In genomic region chr1:155131285-155131684, GRCh38 we compare ENCODE assay signal across 13 cellular contexts. TPM values are rescaled to one million over a fixed set of nuclear protein-coding genes. Genes with fewer than 3 reads are reported as not detected.
DNase-seq lines count a peak whose midpoint lies in the region; ATAC-seq and TF ChIP-seq lines count a peak whose summit lies in the region.
"Had no signal": no experiment of that assay in that cellular context is flagged by ENCODE, and none has a peak within 500 bp of the region (broad histone marks: within the 10 kb centered on the region; RNA-seq: fewer than 3 reads in every experiment).

No MANE protein-coding gene starts in this region.

- no peak for TF ChIP-seq CTCF in HCT116 (IDR thresholded peaks at IDR 0.05 in 2 of 3, conservative IDR thresholded peaks at IDR 0.05 in 1 of 3; ENCODE audit: borderline replicate concordance in 1 of 3, insufficient read depth in 1 of 3, low read depth in 2 of 3, low read length in 2 of 3)
- no peak for TF ChIP-seq CTCF in endothelial cell (IDR thresholded peaks at IDR 0.05; ENCODE audit: unreplicated experiment)
- TF ChIP-seq CTCF in right lobe of liver (IDR thresholded peaks at IDR 0.05) = no peak
- TF ChIP-seq CTCF in gastrocnemius medialis (IDR thresholded peaks at IDR 0.05 in 4 of 5, conservative IDR thresholded peaks at IDR 0.05 in 1 of 5) = no peak

- H3K36me3 ChIP-seq in HCT116 (ENCODE audit: control insufficient read depth in 1 of 2, insufficient read depth in 2 of 2, low read length in 2 of 2) (peaks cover 13 to 33% of the 10 kb centered on the region in 2 experiments; a peak in 3 of 4 replicates), right lobe of liver (peaks cover 0 to 54% (median 31%) of the 10 kb centered on the region in 4 donors), gastrocnemius medialis (peaks cover 0 to 12% of the 10 kb centered on the region in 2 donors)

- intact Hi-C loops in HCT116 (cut with micrococcal nuclease) (no loop called here), right lobe of liver (cut with DNase I) (no loop called here), gastrocnemius medialis (cut with DNase I; ENCODE audit: low total_unique reads) (loop anchor here (10.0 kb wide), 1 partner anchor 726 kb away; the partner anchor contains the start of gene IL6R)

- CTCF ChIA-PET in HCT116 (lab: Charles Lee) = no interaction called here

- POLR2A ChIA-PET in HCT116 (lab: Charles Lee) = no interaction called here

- TF ChIP-seq POLR2A in HCT116 (IDR thresholded peaks at IDR 0.05; ENCODE audit: borderline replicate concordance, extremely low read depth, insufficient read depth, insufficient read length) = no peak
- no peak for TF ChIP-seq POLR2A in right lobe of liver (IDR thresholded peaks at IDR 0.05)
- TF ChIP-seq POLR2A in gastrocnemius medialis (IDR thresholded peaks at IDR 0.05) = no peak

- peak overlapping the region; percentile 97; the same call in 1 of the 2 replicates for H3K27ac ChIP-seq in HCT116 (ENCODE audit: low read depth, low read length)
- H3K27ac ChIP-seq in right lobe of liver = peak overlapping the region; percentile 97 to 100 (median 99)
- H3K27ac ChIP-seq in gastrocnemius medialis = peak overlapping the region; percentile 80 to 100 (median 88)
- H3K27ac ChIP-seq: KMS-11 had no signal

- TF ChIP-seq RAD21 in HCT116 (IDR thresholded peaks at IDR 0.05; ENCODE audit: low read depth) = no peak

- peaks cover 46% of the 10 kb centered on the region for H3K79me2 ChIP-seq in HCT116 (ENCODE audit: insufficient read depth, low read length)

- no TSS peak for BruUV-seq in HCT116 (replicated peaks; lab: Mats Ljungman, UMichigan)

- no peak overlapping the region for H3K4me3 ChIP-seq in HCT116 (replicated peaks in 1 of 2; ENCODE audit: low read depth in 1 of 2, low read length in 2 of 2)
- peak overlapping the region; percentile 84 to 96 (median 95) for H3K4me3 ChIP-seq in right lobe of liver
- peak overlapping the region in 3 of 4 donors; percentile 64 to 80 (median 67) for H3K4me3 ChIP-seq in gastrocnemius medialis
- H3K4me3 ChIP-seq: GM12878 had no signal

- 0% methylated on average over 2 of the region's 8 CpGs for WGBS in right lobe of liver (ENCODE audit: insufficient coverage, low coverage, low lambda C conversion rate, missing lambda C conversion rate)

- RAD21 ChIA-PET in HCT116 (lab: Charles Lee; ENCODE audit: low non-redundant PET in 1 of 2, low total read pairs in 2 of 2, uncharacterized antibody in 2 of 2, unreplicated experiment in 2 of 2) = no interaction called here

- peak overlapping the region; percentile 91 for H3K9ac ChIP-seq in HCT116 (ENCODE audit: low read length)
- H3K9ac ChIP-seq: KMS-11 had no signal

- ATAC-seq in HCT116 (no peak), right lobe of liver (no peak), gastrocnemius medialis (peak; percentile 9 to 46), GM19397 (IDR thresholded peaks at IDR 0.05; ENCODE audit: unreplicated experiment) (no peak)
- ATAC-seq: GM12878 had no signal

- peak overlapping the region; percentile 100 for H3K4me3 Mint-ChIP-seq in endothelial cell (ENCODE audit: unreplicated experiment)

- H3K27ac Mint-ChIP-seq in endothelial cell (ENCODE audit: unreplicated experiment) = peak overlapping the region; percentile 79

- H3K4me1 ChIP-seq in HCT116 (ENCODE audit: control insufficient read depth in 1 of 2, insufficient read depth in 2 of 2, low read length in 2 of 2) (peaks cover 35 to 79% of the 10 kb centered on the region in 2 experiments), right lobe of liver (peaks cover 0 to 41% (median 15%) of the 10 kb centered on the region in 4 donors), gastrocnemius medialis (peaks cover 41 to 59% of the 10 kb centered on the region in 2 donors)

- H4K20me1 ChIP-seq in HCT116 (ENCODE audit: insufficient read depth) = no peaks in the 10 kb centered on the region

- no peaks in the 10 kb centered on the region for H3K9me2 ChIP-seq in HCT116 (ENCODE audit: insufficient read depth)

- H3K9me3 ChIP-seq in HCT116 (ENCODE audit: control insufficient read depth in 1 of 2, insufficient read depth in 1 of 2, low read depth in 1 of 2, low read length in 2 of 2) = no peaks in the 10 kb centered on the region
- no peaks in the 10 kb centered on the region for H3K9me3 ChIP-seq in right lobe of liver
- H3K9me3 ChIP-seq in gastrocnemius medialis = no peaks in the 10 kb centered on the region

- H3K27me3 Mint-ChIP-seq in endothelial cell (ENCODE audit: unreplicated experiment) = peaks cover 22% of the 10 kb centered on the region

- DNase-seq in HCT116 (ENCODE audit: low read depth, low spot score) (no peak), endothelial cell (ENCODE audit: low spot score) (no peak), right lobe of liver (peak; percentile 58 to 84 (median 81)), gastrocnemius medialis (peak; percentile 77 to 85), SHP77 (lab: John Stamatoyannopoulos, UW) (no peak), T-helper 1 cell (no peak), NOMO-1 (lab: John Stamatoyannopoulos, UW; ENCODE audit: unreplicated experiment in 2 of 2) (no peak)
- DNase-seq: cortex of kidney, NCI-H1930, nucleus accumbens had no signal

- no peak overlapping the region for H2AFZ ChIP-seq in HCT116 (ENCODE audit: low read depth, low read length, poor library complexity, severe bottlenecking)

- H3K4me2 ChIP-seq in HCT116 (ENCODE audit: low read length) = 0 out of 2 replicates have a peak overlapping the region, but pooled peaks have one; percentile 9
- H3K4me2 ChIP-seq: KMS-11 had no signal

- H3K4me1 Mint-ChIP-seq in endothelial cell (ENCODE audit: unreplicated experiment) = peaks cover 49% of the 10 kb centered on the region

- peaks cover 57% of the 10 kb centered on the region for H3K36me3 Mint-ChIP-seq in endothelial cell (ENCODE audit: low read depth, unreplicated experiment)

- in situ Hi-C loops in gastrocnemius medialis (cut with MboI; ENCODE audit: low sequenced_read_pairs in 4 of 4) = no loop called here

- no peaks in the 10 kb centered on the region for H3K9me3 Mint-ChIP-seq in endothelial cell (ENCODE audit: unreplicated experiment)

- H3K27me3 ChIP-seq in HCT116 (ENCODE audit: insufficient read depth, low read length) = no peaks in the 10 kb centered on the region
- no peaks in the 10 kb centered on the region for H3K27me3 ChIP-seq in right lobe of liver
- H3K27me3 ChIP-seq in gastrocnemius medialis = peaks cover 14 to 36% (median 26%) of the 10 kb centered on the region in 3 donors

TF ChIP-seq in HCT116, 20 proteins besides CTCF, POLR2A, EP300 and RAD21 (continues in another document):
- TF ChIP-seq ATF3 (IDR thresholded peaks at IDR 0.05) (no peak), ZNF274 (IDR thresholded peaks at IDR 0.05; ENCODE audit: low read depth, low read length) (no peak), ELF1 (IDR thresholded peaks at IDR 0.05; ENCODE audit: borderline replicate concordance, low read depth) (no peak), ZFX (IDR thresholded peaks at IDR 0.05) (no peak), EGR1 (IDR thresholded peaks at IDR 0.05; ENCODE audit: low read depth) (no peak), TCF7L2 (IDR thresholded peaks at IDR 0.05; ENCODE audit: borderline replicate concordance, extremely low read depth, insufficient read depth, insufficient read length) (no peak), POLR2AphosphoS5 (IDR thresholded peaks at IDR 0.05; ENCODE audit: low read depth, low read length) (no peak)

RNA-seq across cellular contexts. Expression of gene EFNA1, which starts 3.6 kb away (rescaled TPM):
- total RNA-seq in HCT116 (2021; ENCODE audit: unreplicated experiment) = 19.7 TPM
- polyA plus RNA-seq in HCT116 (2012) = 31.3 and 39.6 TPM in 2 replicates
- total RNA-seq in endothelial cell (ENCODE audit: unreplicated experiment) = 413 TPM
- 100 to 1,000 TPM in 5 of 6 experiments, 10 to 100 TPM in 1; 87.5 to 419 (median 196) TPM for total RNA-seq in right lobe of liver
- 10 to 100 TPM; 12.6 to 35.1 (median 14.4) TPM for total RNA-seq in gastrocnemius medialis

RNA-seq across cellular contexts. Expression of gene SLC50A1, which starts 4.4 kb away (rescaled TPM):
- total RNA-seq in HCT116 (2021; ENCODE audit: unreplicated experiment) (49.9 TPM), endothelial cell (ENCODE audit: unreplicated experiment) (43.9 TPM), right lobe of liver (10 to 100 TPM; 16.2 to 28.1 (median 24.4) TPM), gastrocnemius medialis (10 to 100 TPM in 1 of 4 donors, 1 to 10 TPM in 3; 3.5 to 11.4 (median 8.2) TPM)
- polyA plus RNA-seq in HCT116 (2012) = 60.4 and 63.6 TPM in 2 replicates

RNA-seq across cellular contexts. Expression of gene DPM3, which starts 9.0 kb away (rescaled TPM):
- total RNA-seq in HCT116 (2021; ENCODE audit: unreplicated experiment) (113 TPM), endothelial cell (ENCODE audit: unreplicated experiment) (39.2 TPM), right lobe of liver (100 to 1,000 TPM in 1 of 6 experiments, 10 to 100 TPM in 5; 50.4 to 106 (median 60.4) TPM), gastrocnemius medialis (10 to 100 TPM in 3 of 4 donors, 1 to 10 TPM in 1; 7.3 to 69.5 (median 57.9) TPM)
- polyA plus RNA-seq in HCT116 (2012) = 188 and 190 TPM in 2 replicates

RNA-seq across cellular contexts. Expression of gene KRTCAP2, which starts 41.8 kb away (rescaled TPM):
- 143 TPM for total RNA-seq in HCT116 (2021; ENCODE audit: unreplicated experiment)
- 289 and 294 TPM in 2 replicates for polyA plus RNA-seq in HCT116 (2012)
- 173 TPM for total RNA-seq in endothelial cell (ENCODE audit: unreplicated experiment)
- total RNA-seq in right lobe of liver = 100 to 1,000 TPM in 3 of 6 experiments, 10 to 100 TPM in 3; 85.5 to 145 (median 99.9) TPM
- 100 to 1,000 TPM in 1 of 4 donors, 10 to 100 TPM in 3; 59.6 to 102 (median 91.6) TPM for total RNA-seq in gastrocnemius medialis

RNA-seq across cellular contexts. Expression of gene TRIM46, which starts 42.4 kb away (rescaled TPM):
- total RNA-seq in HCT116 (2021; ENCODE audit: unreplicated experiment) = 3.8 TPM
- polyA plus RNA-seq in HCT116 (2012) = 2.0 and 2.2 TPM in 2 replicates
- 8.5 TPM for total RNA-seq in endothelial cell (ENCODE audit: unreplicated experiment)
- total RNA-seq in right lobe of liver = under 1 TPM in 2 of 6 experiments, not detected in 4; 0.09 to 0.15 TPM
- total RNA-seq in gastrocnemius medialis = not detected

Comparison
In these comparisons a context has a peak if more than half of its experiments do, and no peak if none do; other contexts are left out.
1. ATAC-seq: peak in gastrocnemius medialis (2 of 2); none in HCT116 (single experiment), right lobe of liver (0 of 4) and GM19397 (single experiment).
2. DNase-seq: peak in right lobe of liver (3 of 3) and gastrocnemius medialis (2 of 2); none in HCT116 (single experiment), endothelial cell (single experiment), SHP77 (0 of 2), T-helper 1 cell (0 of 5) and NOMO-1 (0 of 2).
3. H3K4me3 ChIP-seq: peak in right lobe of liver (3 of 3) and gastrocnemius medialis (3 of 4); none in HCT116 (0 of 2).
4. Peak in every context shown above with its lines, with median percentiles within 50 percentile points of each other: H3K27ac ChIP-seq.